21 cellular contexts compared by ENCODE assay signal in genomic region chr2:11617984-11618707, GRCh38. TPM values are rescaled to one million over a fixed set of nuclear protein-coding genes. Genes with fewer than 3 reads are reported as not detected.
"Had no signal": no experiment of that assay in that cellular context is flagged by ENCODE, and none has a peak within 500 bp of the region (broad histone marks: within the 10 kb centered on the region; RNA-seq: fewer than 3 reads in every experiment).

No MANE protein-coding gene starts in this region.

- H3K27ac ChIP-seq: dorsolateral prefrontal cortex, SJCRH30, skin epidermis, testis had no signal

- H3K9me3 ChIP-seq: SJCRH30, testis had no signal

- DNase-seq: activated CD4-positive, alpha-beta memory T cell treated with anti-CD3 and anti-CD28 coated beads, Interleukin-2, amount 10 ng/mL, durations not matched to agents 7 days and 5 days; activated CD4-positive, alpha-beta T cell treated with anti-CD3 and anti-CD28 coated beads for 48 hours; activated CD4-positive, CD25-positive, alpha-beta regulatory T cell; activated naive CD4-positive, alpha-beta T cell treated with anti-CD3 and anti-CD28 coated beads for 36 hours; activated T-cell treated with anti-CD3 and anti-CD28 coated beads, Interleukin-2, amount 50 U/mL, for 24 hours; foreskin fibroblast; hypothalamus; mesendoderm; nucleus accumbens; retina; SJCRH30; T1000; testis had no signal

- H3K4me3 ChIP-seq: dorsolateral prefrontal cortex, SJCRH30, skin epidermis, testis had no signal

- H3K9me3 Mint-ChIP-seq: activated CD4-positive, alpha-beta memory T cell treated with anti-CD3 and anti-CD28 coated beads, Interleukin-2, amount 10 ng/mL, durations not matched to agents 7 days and 5 days; activated naive CD4-positive, alpha-beta T cell treated with anti-CD3 and anti-CD28 coated beads for 36 hours; activated T-cell treated with anti-CD3 and anti-CD28 coated beads, Interleukin-2, amount 50 U/mL, for 24 hours; nephron had no signal

- FAIRE-seq: colon, keratinocyte had no signal

- H3K27me3 ChIP-seq: dorsolateral prefrontal cortex, SJCRH30, testis had no signal

- H3K4me1 ChIP-seq: SJCRH30, testis had no signal

- H3K27me3 Mint-ChIP-seq: activated T-cell treated with anti-CD3 and anti-CD28 coated beads, Interleukin-2, amount 50 U/mL, for 24 hours had no signal

- H3K27ac Mint-ChIP-seq: activated CD4-positive, alpha-beta memory T cell treated with anti-CD3 and anti-CD28 coated beads, Interleukin-2, amount 10 ng/mL, durations not matched to agents 7 days and 5 days; activated naive CD4-positive, alpha-beta T cell treated with anti-CD3 and anti-CD28 coated beads for 36 hours; activated T-cell treated with anti-CD3 and anti-CD28 coated beads, Interleukin-2, amount 50 U/mL, for 24 hours; nephron had no signal

- H3K4me3 Mint-ChIP-seq: activated CD4-positive, alpha-beta memory T cell treated with anti-CD3 and anti-CD28 coated beads, Interleukin-2, amount 10 ng/mL, durations not matched to agents 7 days and 5 days; activated naive CD4-positive, alpha-beta T cell treated with anti-CD3 and anti-CD28 coated beads for 36 hours; activated T-cell treated with anti-CD3 and anti-CD28 coated beads, Interleukin-2, amount 50 U/mL, for 24 hours; nephron had no signal

- H3K36me3 ChIP-seq: SJCRH30 had no signal

- H3K4me1 Mint-ChIP-seq: activated CD4-positive, alpha-beta memory T cell treated with anti-CD3 and anti-CD28 coated beads, Interleukin-2, amount 10 ng/mL, durations not matched to agents 7 days and 5 days; nephron had no signal

RNA-seq across cellular contexts. Expression of gene NTSR2, which starts 51.8 kb away (rescaled TPM):
- total RNA-seq: activated CD4-positive, alpha-beta memory T cell treated with anti-CD3 and anti-CD28 coated beads, Interleukin-2, amount 10 ng/mL, durations not matched to agents 7 days and 5 days; activated naive CD4-positive, alpha-beta T cell treated with anti-CD3 and anti-CD28 coated beads for 36 hours; liver; SJCRH30; T-helper 1 cell treated with Interleukin-12 subunit alpha and Interleukin-12 subunit beta and Interleukin-4 antibody, amounts not matched to agents 30 ng/mL and 1 ng/mL, for 36 hours; ureter had no signal
- polyA plus RNA-seq: keratinocyte, liver had no signal
